In genomic region chr18:49611316-49611715, GRCh38 we compare ENCODE assay signal across 23 cellular contexts. TPM values are rescaled to one million over a fixed set of nuclear protein-coding genes. Genes with fewer than 3 reads are reported as not detected.
A peak's percentile ranks its signal among the peaks of the same experiment; 100 is the strongest.
DNase-seq lines count a peak whose midpoint lies in the region; ATAC-seq and TF ChIP-seq lines count a peak whose summit lies in the region.
"Had no signal": no experiment of that assay in that cellular context is flagged by ENCODE, and none has a peak within 500 bp of the region (broad histone marks: within the 10 kb centered on the region; RNA-seq: fewer than 3 reads in every experiment).

No MANE protein-coding gene starts in this region.

- H3K27ac ChIP-seq in endodermal cell (ENCODE audit: low read depth, low read length): no peak overlapping the region
- peak overlapping the region; percentile 97 for H3K27ac ChIP-seq in foreskin keratinocyte
- H3K27ac ChIP-seq: A549; BLaER1 treated with 17β-estradiol and CSF1 and Interleukin-3, amounts not matched to agents 10 nM and 100 nM; GM23248 had no signal

- ATAC-seq in foreskin keratinocyte (no peak), GM18519 (IDR thresholded peaks at IDR 0.05; ENCODE audit: low FRiP score, unreplicated experiment) (no peak)
- ATAC-seq: A549, HCT116 had no signal

- peaks cover 1% of the 10 kb centered on the region for H3K9me3 ChIP-seq in endodermal cell (ENCODE audit: control insufficient read depth, low read length)
- H3K9me3 ChIP-seq: A549; BE2C; BLaER1 treated with 17β-estradiol and CSF1 and Interleukin-3, amounts not matched to agents 10 nM and 100 nM had no signal

- H3K4me1 Mint-ChIP-seq in endodermal cell (peaks cover 22% of the 10 kb centered on the region), osteocyte (ENCODE audit: unreplicated experiment) (no peaks in the 10 kb centered on the region)
- H3K4me1 Mint-ChIP-seq: CD14-positive monocyte; CD8-positive, alpha-beta memory T cell had no signal

- H3K36me3 ChIP-seq in endodermal cell (ENCODE audit: control insufficient read depth, insufficient read depth, low read length): no peaks in the 10 kb centered on the region
- H3K36me3 ChIP-seq: BE2C; BLaER1 treated with 17β-estradiol and CSF1 and Interleukin-3, amounts not matched to agents 10 nM and 100 nM had no signal

- H3K36me3 Mint-ChIP-seq in endodermal cell (ENCODE audit: low read depth): no peaks in the 10 kb centered on the region
- no peaks in the 10 kb centered on the region for H3K36me3 Mint-ChIP-seq in osteocyte (ENCODE audit: unreplicated experiment)
- H3K36me3 Mint-ChIP-seq: CD14-positive monocyte had no signal

- no peak overlapping the region for H3K4me3 Mint-ChIP-seq in endodermal cell
- H3K4me3 Mint-ChIP-seq in osteocyte (ENCODE audit: unreplicated experiment): no peak overlapping the region
- H3K4me3 Mint-ChIP-seq: CD14-positive monocyte; CD4-positive, alpha-beta T cell; CD8-positive, alpha-beta memory T cell had no signal

- H3K27me3 ChIP-seq in endodermal cell (ENCODE audit: control insufficient read depth, insufficient read depth, low read length, poor library complexity, severe bottlenecking): no peaks in the 10 kb centered on the region
- H3K27me3 ChIP-seq in foreskin keratinocyte: no peaks in the 10 kb centered on the region
- H3K27me3 ChIP-seq: BLaER1 treated with 17β-estradiol and CSF1 and Interleukin-3, amounts not matched to agents 10 nM and 100 nM had no signal

- H3K9me3 Mint-ChIP-seq in endodermal cell (peaks cover 2% of the 10 kb centered on the region), osteocyte (ENCODE audit: unreplicated experiment) (no peaks in the 10 kb centered on the region)
- H3K9me3 Mint-ChIP-seq: CD8-positive, alpha-beta memory T cell had no signal

- H3K4me1 ChIP-seq in endodermal cell (ENCODE audit: control insufficient read depth, insufficient read depth, low read length): peaks cover 4% of the 10 kb centered on the region
- peaks cover 36% of the 10 kb centered on the region for H3K4me1 ChIP-seq in foreskin keratinocyte
- H3K4me1 ChIP-seq: BE2C had no signal

- 93 to 100% methylated on average over 1 to 3 of the region's 3 CpGs for WGBS in endodermal cell (ENCODE audit: insufficient coverage in 1 of 2, insufficient read length in 1 of 2), 2 experiments

- H3K27ac Mint-ChIP-seq in endodermal cell: no peak overlapping the region
- H3K27ac Mint-ChIP-seq in osteocyte (ENCODE audit: unreplicated experiment): no peak overlapping the region
- H3K27ac Mint-ChIP-seq: CD14-positive monocyte; CD4-positive, alpha-beta T cell; CD8-positive, alpha-beta memory T cell had no signal

- DNase-seq in endodermal cell: peak; percentile 35
- DNase-seq in foreskin keratinocyte: no peak
- DNase-seq in osteocyte (ENCODE audit: extremely low spot score, unreplicated experiment): peak; percentile 60
- DNase-seq in COLO668 (lab: John Stamatoyannopoulos, UW; ENCODE audit: unreplicated experiment): no peak
- DNase-seq in NCI-H146 (lab: John Stamatoyannopoulos, UW): no peak
- DNase-seq: 8988T; ACHN; AML-193; BE2C; Calu3; CD4-positive, alpha-beta T cell; CD8-positive, alpha-beta memory T cell; COR-L47; DMS53; DMS79 treated with DMSO at 0.1 percent for 48 hours; GF-D8; GM23248; H7 had no signal

- H3K27me3 Mint-ChIP-seq in endodermal cell (ENCODE audit: insufficient read depth) (no peaks in the 10 kb centered on the region), osteocyte (ENCODE audit: unreplicated experiment) (peaks cover 28% of the 10 kb centered on the region)
- H3K27me3 Mint-ChIP-seq: CD4-positive, alpha-beta T cell had no signal

- H3K9ac ChIP-seq in endodermal cell (ENCODE audit: extremely low read depth, low read length, poor library complexity, severe bottlenecking): no peak overlapping the region
- H3K9ac ChIP-seq: BLaER1 treated with 17β-estradiol and CSF1 and Interleukin-3, amounts not matched to agents 10 nM and 100 nM; GM23248 had no signal

- no peak overlapping the region for H3K4me3 ChIP-seq in endodermal cell (ENCODE audit: low read length)
- H3K4me3 ChIP-seq: A549; BLaER1 treated with 17β-estradiol and CSF1 and Interleukin-3, amounts not matched to agents 10 nM and 100 nM; GM23248 had no signal

- TF ChIP-seq CTCF in endodermal cell (conservative IDR thresholded peaks at IDR 0.05) (no peak), foreskin keratinocyte (conservative IDR thresholded peaks at IDR 0.05) (no peak), osteocyte (IDR thresholded peaks at IDR 0.05) (no peak)

RNA-seq across cellular contexts. Expression of gene LIPG, which starts 49.5 kb away (rescaled TPM):
- total RNA-seq in endodermal cell (1 to 10 TPM; 4.0 to 5.0 TPM), foreskin keratinocyte (76.3 and 127 TPM in 2 replicates), osteocyte (not detected in 2 replicates)
- polyA plus RNA-seq in endodermal cell (2013, experiment 1 of 2): 62.8 TPM
- 54.8 TPM for polyA plus RNA-seq in endodermal cell (2013, experiment 2 of 2)
- polyA plus RNA-seq in foreskin keratinocyte: 28.8 and 38.0 TPM in 2 replicates
- total RNA-seq: CD4-positive, alpha-beta T cell; CD8-positive, alpha-beta memory T cell had no signal
- polyA plus RNA-seq: CD14-positive monocyte; CD8-positive, alpha-beta memory T cell had no signal

Comparison
In these comparisons a context has a peak if more than half of its experiments do, and no peak if none do; other contexts are left out.
1. DNase-seq: peak in endodermal cell (single experiment) and osteocyte (single experiment); none in foreskin keratinocyte (0 of 2), COLO668 (single experiment) and NCI-H146 (single experiment).
2. RNA of gene LIPG, which starts 49.5 kb away (total RNA-seq): 76.3 to 127 TPM in foreskin keratinocyte; 4.0 to 5.0 TPM in endodermal cell and not detected in osteocyte; every median in the first group is over 10 times any median in the second.